19 cellular contexts compared by ENCODE assay signal in the genomic region with DNA sequence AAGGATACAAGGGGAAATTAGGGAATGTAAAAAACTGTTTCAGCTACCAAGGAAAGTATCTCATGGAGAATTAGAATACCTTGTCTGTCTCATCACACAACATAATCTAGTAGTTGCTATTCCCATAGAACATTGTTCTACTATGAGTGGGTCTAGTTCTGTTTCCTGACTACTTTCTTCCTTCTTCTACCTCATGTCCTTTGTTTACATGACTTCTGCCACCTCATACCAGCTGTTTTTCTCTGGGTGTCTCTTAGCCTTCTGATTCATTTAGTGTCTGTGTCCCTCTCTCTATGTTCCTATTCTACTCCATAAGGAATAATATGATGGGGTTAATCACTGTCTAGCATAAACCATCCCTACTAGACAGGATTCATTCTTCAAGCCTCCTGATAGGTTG.
"Had no signal": no experiment of that assay in that cellular context is flagged by ENCODE, and none has a peak within 500 bp of the region (broad histone marks: within the 10 kb centered on the region; RNA-seq: fewer than 3 reads in every experiment).

No MANE protein-coding gene starts in this region.

- H3K4me3 ChIP-seq: left ventricle myocardium inferior, lower lobe of right lung, neural progenitor cell, ovary, smooth muscle cell, suprapubic skin, thyroid gland had no signal

- ATAC-seq: effector memory CD8-positive, alpha-beta T cell; foreskin keratinocyte; lower lobe of right lung; natural killer cell treated with Interleukin-12 subunit alpha and Interleukin-12 subunit beta and Interleukin-15 and Interleukin-18, amount 100 ng/mL, for 72 hours; right cardiac atrium; stimulated activated naive CD8-positive, alpha-beta T cell treated with anti-CD3 and anti-CD28 coated beads, Interleukin-15, Interleukin-2, amounts not matched to agents 100 U/mL and 50 U/mL, for 24 hours had no signal

- H3K27ac ChIP-seq: foreskin keratinocyte, left ventricle myocardium inferior, lower lobe of right lung, neural progenitor cell, ovary, suprapubic skin, thyroid gland had no signal

- DNase-seq: effector memory CD8-positive, alpha-beta T cell; erythroblast; foreskin keratinocyte; head of caudate nucleus; hippocampal formation; islet precursor cell; left ventricle myocardium inferior; lower lobe of right lung; midbrain; nucleus accumbens; ovary; right cardiac atrium; stimulated activated CD4-positive, alpha-beta T cell treated with anti-CD3 and anti-CD28 coated beads, Interleukin-2, amount 100 ng/mL, for 48 hours; stimulated activated naive CD8-positive, alpha-beta T cell treated with anti-CD3 and anti-CD28 coated beads, Interleukin-15, Interleukin-2, amounts not matched to agents 100 U/mL and 50 U/mL, for 24 hours; thyroid gland had no signal

- H3K36me3 ChIP-seq: left ventricle myocardium inferior, lower lobe of right lung, neural progenitor cell, ovary, suprapubic skin, thyroid gland had no signal

- H3K27me3 ChIP-seq: foreskin keratinocyte, neural progenitor cell, ovary, suprapubic skin, thyroid gland had no signal
